17 cellular contexts compared by ENCODE assay signal in the genomic region with DNA sequence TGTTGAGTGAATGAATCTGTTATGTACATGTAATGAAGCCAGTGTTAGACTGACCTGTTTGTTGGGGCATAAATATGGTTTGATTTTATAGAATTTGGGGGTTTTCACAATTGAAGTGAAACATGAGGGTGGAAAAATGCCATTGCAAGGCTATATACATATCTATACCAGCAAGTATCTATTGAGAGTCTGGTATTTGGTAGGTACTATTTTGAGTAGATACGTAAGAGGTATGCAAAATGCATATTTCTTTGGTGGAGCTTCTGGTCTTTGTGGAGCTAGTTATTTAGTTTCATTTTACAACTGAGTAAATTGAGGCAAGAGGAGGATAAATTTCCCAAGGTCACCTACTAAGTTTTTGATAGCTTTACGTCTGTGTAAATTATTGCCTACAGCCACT. TPM values are rescaled to one million over a fixed set of nuclear protein-coding genes. Genes with fewer than 3 reads are reported as not detected.
DNase-seq lines count a peak whose midpoint lies in the region; ATAC-seq and TF ChIP-seq lines count a peak whose summit lies in the region.
"Had no signal": no experiment of that assay in that cellular context is flagged by ENCODE, and none has a peak within 500 bp of the region (broad histone marks: within the 10 kb centered on the region; RNA-seq: fewer than 3 reads in every experiment).

No MANE protein-coding gene starts in this region.

- peak overlapping the region; percentile 26 for H3K27ac ChIP-seq in skeletal muscle tissue (ENCODE audit: low read depth, low read length)

- DNase-seq in mesothelial cell of epicardium (ENCODE audit: low spot score in 2 of 2, unreplicated experiment in 2 of 2) (no peak), GOT3 (lab: John Stamatoyannopoulos, UW) (no peak), D341Med (ENCODE audit: low spot score) (no peak), NK-92 (lab: John Stamatoyannopoulos, UW; ENCODE audit: unreplicated experiment) (no peak)
- DNase-seq: activated T-cell treated with anti-CD3 and anti-CD28 coated beads for 4 hours; heart left ventricle; HFFc6; NCI-H2081; stimulated activated CD4-positive, alpha-beta T cell treated with anti-CD3 and anti-CD28 coated beads, Interleukin-2, amount 100 ng/mL, for 48 hours had no signal

- peaks cover 0 to 29% (median 15%) of the 10 kb centered on the region in 3 donors for H3K4me1 ChIP-seq in skeletal muscle tissue (ENCODE audit: control insufficient read depth in 3 of 3, insufficient read depth in 3 of 3, low read length in 3 of 3)

- H3K9ac ChIP-seq in skeletal muscle tissue (ENCODE audit: low read depth in 1 of 3, low read length in 3 of 3) = no peak overlapping the region

- ATAC-seq in GM18907 (IDR thresholded peaks at IDR 0.05; ENCODE audit: unreplicated experiment) (peak; percentile 55), HG02623 (IDR thresholded peaks at IDR 0.05; ENCODE audit: unreplicated experiment) (peak; percentile 44), HG03521 (IDR thresholded peaks at IDR 0.05; ENCODE audit: unreplicated experiment) (peak; percentile 51)
- ATAC-seq: natural killer cell treated with Interleukin-12 subunit alpha and Interleukin-12 subunit beta and Interleukin-15 and Interleukin-18, amount 100 ng/mL, for 72 hours; SK-N-SH treated with all-trans-retinoic acid at 6 μM for 48 hours had no signal

- no peaks in the 10 kb centered on the region for H3K9me3 Mint-ChIP-seq in mesothelial cell of epicardium
- H3K9me3 Mint-ChIP-seq: HFFc6; natural killer cell treated with Interleukin-12 subunit alpha and Interleukin-12 subunit beta and Interleukin-15 and Interleukin-18, amount 100 ng/mL, for 72 hours had no signal

- no peaks in the 10 kb centered on the region for H3K36me3 ChIP-seq in skeletal muscle tissue (ENCODE audit: control insufficient read depth in 3 of 3, insufficient read depth in 3 of 3, low read length in 3 of 3)
- H3K36me3 ChIP-seq: heart left ventricle had no signal

- H3K4me3 ChIP-seq in skeletal muscle tissue (ENCODE audit: low read length in 3 of 3) = peak overlapping the region in 1 of 3 donors; percentile 16
- H3K4me3 ChIP-seq: heart left ventricle had no signal

- H3K27me3 Mint-ChIP-seq in mesothelial cell of epicardium (ENCODE audit: low read depth) = no peaks in the 10 kb centered on the region
- H3K27me3 Mint-ChIP-seq: natural killer cell treated with Interleukin-12 subunit alpha and Interleukin-12 subunit beta and Interleukin-15 and Interleukin-18, amount 100 ng/mL, for 72 hours had no signal

- no peaks in the 10 kb centered on the region for H3K9me3 ChIP-seq in skeletal muscle tissue (ENCODE audit: control insufficient read depth in 3 of 3, low read length in 3 of 3)
- H3K9me3 ChIP-seq: heart left ventricle had no signal

- no peaks in the 10 kb centered on the region for H3K36me3 Mint-ChIP-seq in mesothelial cell of epicardium
- H3K36me3 Mint-ChIP-seq: natural killer cell treated with Interleukin-12 subunit alpha and Interleukin-12 subunit beta and Interleukin-15 and Interleukin-18, amount 100 ng/mL, for 72 hours had no signal

- H3K4me3 Mint-ChIP-seq in mesothelial cell of epicardium = no peak overlapping the region
- H3K4me3 Mint-ChIP-seq: HFFc6; natural killer cell treated with Interleukin-12 subunit alpha and Interleukin-12 subunit beta and Interleukin-15 and Interleukin-18, amount 100 ng/mL, for 72 hours had no signal

- peaks cover 13% of the 10 kb centered on the region for H3K4me1 Mint-ChIP-seq in mesothelial cell of epicardium

- no peak overlapping the region for H3K27ac Mint-ChIP-seq in mesothelial cell of epicardium
- H3K27ac Mint-ChIP-seq: HFFc6; natural killer cell treated with Interleukin-12 subunit alpha and Interleukin-12 subunit beta and Interleukin-15 and Interleukin-18, amount 100 ng/mL, for 72 hours had no signal

- TF ChIP-seq CTCF in mesothelial cell of epicardium (IDR thresholded peaks at IDR 0.05; ENCODE audit: unreplicated experiment) = no peak

- no peaks in the 10 kb centered on the region for H3K27me3 ChIP-seq in skeletal muscle tissue (ENCODE audit: control insufficient read depth in 3 of 3, insufficient read depth in 3 of 3, low read length in 3 of 3)
- H3K27me3 ChIP-seq: heart left ventricle had no signal

RNA-seq across cellular contexts. Expression of a gene that starts 7.3 kb away (rescaled TPM):
- total RNA-seq in skeletal muscle tissue (60.0 TPM), mesothelial cell of epicardium (96.0 to 101 TPM (median 96.6 TPM) in 3 replicates)

RNA-seq across cellular contexts. Expression of a gene that starts 26.2 kb away (rescaled TPM):
- total RNA-seq in skeletal muscle tissue (13.6 TPM), mesothelial cell of epicardium (28.0 to 30.4 TPM (median 29.6 TPM) in 3 replicates)

RNA-seq across cellular contexts. Expression of a gene that starts 48.2 kb away (rescaled TPM):
- 2.1 TPM for total RNA-seq in skeletal muscle tissue
- total RNA-seq in mesothelial cell of epicardium = 0.16 to 0.47 TPM (median 0.18 TPM) in 3 replicates
- total RNA-seq: chondrocyte, Daoy had no signal
